1 cellular context compared by ENCODE assay signal in genomic region chr11:64815433-64815832, GRCh38. TPM values are rescaled to one million over a fixed set of nuclear protein-coding genes. Genes with fewer than 3 reads are reported as not detected.
"Had no signal": no experiment of that assay in that cellular context is flagged by ENCODE, and none has a peak within 500 bp of the region (broad histone marks: within the 10 kb centered on the region; RNA-seq: fewer than 3 reads in every experiment).

No MANE protein-coding gene starts in this region.

RNA-seq across cellular contexts. Expression of gene PYGM, which starts 55.7 kb away (rescaled TPM):
- total RNA-seq: epithelial cell of proximal tubule had no signal
